In the genomic region with DNA sequence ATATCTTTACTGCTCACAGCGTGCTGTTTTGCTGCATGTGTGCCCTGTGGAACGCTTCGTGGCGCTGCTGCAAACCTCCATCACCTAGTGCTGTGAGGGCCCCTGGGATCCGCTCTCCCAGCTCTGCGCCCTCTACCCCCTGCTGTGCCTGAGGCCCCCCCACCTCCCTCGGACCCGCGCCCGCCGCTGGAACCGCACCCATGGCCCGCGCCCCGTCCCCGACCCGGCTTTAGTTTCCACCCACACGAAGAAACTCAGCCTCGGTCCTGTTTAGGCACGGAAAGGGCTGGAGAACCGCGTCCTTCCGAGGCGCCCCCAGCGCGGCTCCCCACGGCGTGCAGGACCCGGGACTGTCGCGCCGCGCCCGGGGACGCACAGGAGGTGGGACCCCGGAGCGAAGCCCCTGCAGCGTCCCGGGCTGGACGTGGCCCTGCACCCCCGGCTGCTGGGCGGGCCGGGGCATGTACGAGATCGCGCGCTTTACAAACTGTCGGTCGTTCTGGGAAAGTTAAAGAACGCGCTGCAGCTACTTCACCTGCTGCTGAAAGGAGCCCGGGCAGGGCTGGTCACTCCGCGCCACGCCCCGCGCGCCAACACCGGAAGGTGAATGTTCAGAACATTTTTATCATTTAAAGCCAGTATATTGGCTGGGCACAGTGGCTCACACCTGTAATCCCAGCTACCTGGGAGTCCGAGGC, we compare ENCODE assay signal across 8 cellular contexts. TPM values are rescaled to one million over a fixed set of nuclear protein-coding genes. Genes with fewer than 3 reads are reported as not detected.
DNase-seq lines count a peak whose midpoint lies in the region; ATAC-seq and TF ChIP-seq lines count a peak whose summit lies in the region.

No MANE protein-coding gene starts in this region.

- no peaks in the 10 kb centered on the region for H3K4me1 ChIP-seq in colonic mucosa

- peak overlapping the region in 1 of 2 donors; percentile 56 for H3K4me3 Mint-ChIP-seq in stimulated activated naive CD8-positive, alpha-beta T cell treated with anti-CD3 and anti-CD28 coated beads, Interleukin-15, amount 100 ng/mL, for 72 hours
- no peak overlapping the region for H3K4me3 Mint-ChIP-seq in nephron progenitor cell

- TF ChIP-seq CTCF in colonic mucosa (IDR thresholded peaks at IDR 0.05) (no peak), nephron progenitor cell (IDR thresholded peaks at IDR 0.05) (no peak)

- H3K36me3 ChIP-seq in colonic mucosa = no peaks in the 10 kb centered on the region

- peak overlapping the region; percentile 35 for H3K4me3 ChIP-seq in colonic mucosa

- peaks cover 5% of the 10 kb centered on the region for H3K27me3 ChIP-seq in colonic mucosa

- no peak for DNase-seq in stimulated activated naive CD8-positive, alpha-beta T cell treated with anti-CD3 and anti-CD28 coated beads, Interleukin-15, amount 100 ng/mL, for 72 hours
- no peak for DNase-seq in stimulated activated naive CD8-positive, alpha-beta T cell treated with anti-CD3 and anti-CD28 coated beads, Interleukin-15, Interleukin-2, amounts not matched to agents 100 U/mL and 50 U/mL, for 24 hours
- no peak for DNase-seq in colonic mucosa
- peak in 1 of 2 donors; percentile 38 for DNase-seq in left colon
- no peak for DNase-seq in cerebellar cortex (ENCODE audit: low spot score)
- DNase-seq in stimulated activated CD4-positive, alpha-beta T cell treated with anti-CD3 and anti-CD28 coated beads, Interleukin-15, amount 100 ng/mL, for 24 hours = no peak
- no peak for DNase-seq in nephron progenitor cell

- no peaks in the 10 kb centered on the region for H3K9me3 Mint-ChIP-seq in stimulated activated naive CD8-positive, alpha-beta T cell treated with anti-CD3 and anti-CD28 coated beads, Interleukin-15, amount 100 ng/mL, for 72 hours
- H3K9me3 Mint-ChIP-seq in nephron progenitor cell = no peaks in the 10 kb centered on the region

- H3K9me3 ChIP-seq in colonic mucosa = no peaks in the 10 kb centered on the region

- no peak overlapping the region for H3K9ac ChIP-seq in colonic mucosa (ENCODE audit: low read depth in 2 of 2, low read length in 2 of 2)

- H3K27ac Mint-ChIP-seq in stimulated activated naive CD8-positive, alpha-beta T cell treated with anti-CD3 and anti-CD28 coated beads, Interleukin-15, amount 100 ng/mL, for 72 hours = no peak overlapping the region
- no peak overlapping the region for H3K27ac Mint-ChIP-seq in nephron progenitor cell

- intact Hi-C loops in colonic mucosa (cut with DNase I) (no loop called here), left colon (cut with DNase I, micrococcal nuclease) (no loop called here)

- peaks cover 2% of the 10 kb centered on the region for H3K36me3 Mint-ChIP-seq in nephron progenitor cell (ENCODE audit: low read depth)

- peak; percentile 56 for ATAC-seq in stimulated activated naive CD8-positive, alpha-beta T cell treated with anti-CD3 and anti-CD28 coated beads, Interleukin-15, amount 100 ng/mL, for 72 hours
- no peak for ATAC-seq in stimulated activated naive CD8-positive, alpha-beta T cell treated with anti-CD3 and anti-CD28 coated beads, Interleukin-15, Interleukin-2, amounts not matched to agents 100 U/mL and 50 U/mL, for 24 hours
- peak; percentile 38 for ATAC-seq in left colon
- ATAC-seq in GM21390 (IDR thresholded peaks at IDR 0.05; ENCODE audit: unreplicated experiment) = no peak

- H3K27me3 Mint-ChIP-seq in stimulated activated naive CD8-positive, alpha-beta T cell treated with anti-CD3 and anti-CD28 coated beads, Interleukin-15, amount 100 ng/mL, for 72 hours = peaks cover 44% of the 10 kb centered on the region
- peaks cover 11% of the 10 kb centered on the region for H3K27me3 Mint-ChIP-seq in nephron progenitor cell (ENCODE audit: low read depth, poor library complexity)

- no peak overlapping the region for H3K27ac ChIP-seq in colonic mucosa

- no peaks in the 10 kb centered on the region for H3K4me1 Mint-ChIP-seq in stimulated activated naive CD8-positive, alpha-beta T cell treated with anti-CD3 and anti-CD28 coated beads, Interleukin-15, amount 100 ng/mL, for 72 hours
- H3K4me1 Mint-ChIP-seq in nephron progenitor cell = no peaks in the 10 kb centered on the region

RNA-seq across cellular contexts. Expression of gene BMS1, which starts 54.3 kb away (rescaled TPM):
- total RNA-seq in colonic mucosa = 10 to 100 TPM; 11.4 to 14.6 TPM
- 10 to 100 TPM; 10.6 to 13.2 TPM for total RNA-seq in left colon

Comparison
In these comparisons a context has a peak if more than half of its experiments do, and no peak if none do; other contexts are left out.
1. ATAC-seq: peak in stimulated activated naive CD8-positive, alpha-beta T cell treated with anti-CD3 and anti-CD28 coated beads, Interleukin-15, amount 100 ng/mL, for 72 hours (single experiment) and left colon (single experiment); none in stimulated activated naive CD8-positive, alpha-beta T cell treated with anti-CD3 and anti-CD28 coated beads, Interleukin-15, Interleukin-2, amounts not matched to agents 100 U/mL and 50 U/mL, for 24 hours (single experiment) and GM21390 (single experiment).